1 cellular context compared by ENCODE assay signal in genomic region chr15:59307164-59307535, GRCh38.
TF ChIP-seq lines count a peak whose summit lies in the region.

No MANE protein-coding gene starts in this region.

TF ChIP-seq in HepG2, 621 proteins besides CTCF, POLR2A, EP300 and RAD21 (continued from another document):
- TF ChIP-seq ZNF597 (CRISPR knock-in tag; IDR thresholded peaks at IDR 0.05), result no peak
- no peak for TF ChIP-seq ZNF749 (CRISPR knock-in tag; IDR thresholded peaks at IDR 0.05; ENCODE audit: borderline replicate concordance)
